8 cellular contexts compared by ENCODE assay signal in genomic region chr12:52032797-52033505, GRCh38.
DNase-seq lines count a peak whose midpoint lies in the region; ATAC-seq lines count a peak whose summit lies in the region.

No MANE protein-coding gene starts in this region.

- ATAC-seq in GM19043 (IDR thresholded peaks at IDR 0.05; ENCODE audit: low read depth, unreplicated experiment) (peak; percentile 95), HG03354 (IDR thresholded peaks at IDR 0.05; ENCODE audit: poor library complexity, severe bottlenecking, unreplicated experiment) (peak; percentile 94)

- DNase-seq in AG20443 (ENCODE audit: low spot score) (peak; percentile 97), NCI-H446 treated with DMSO at 0.1 percent for 48 hours (lab: John Stamatoyannopoulos, UW) (peak; percentile 94), cerebellar nuclear complex (lab: John Stamatoyannopoulos, UW) (peak; percentile 93 to 96), kidney glomerular epithelial cell (lab: John Stamatoyannopoulos, UW) (peak; percentile 82)
- DNase-seq in activated CD4-positive, CD25-positive, alpha-beta regulatory T cell treated with anti-CD3 and anti-CD28 coated beads, Interleukin-2, amount 50 U/mL, for 72 hours = peak; percentile 83
- peak; percentile 84 for DNase-seq in stimulated activated CD4-positive, alpha-beta T cell treated with anti-CD3 and anti-CD28 coated beads, Interleukin-15, amount 100 ng/mL, for 48 hours (ENCODE audit: low read depth in 2 of 2)

Comparison
In these comparisons a context has a peak if more than half of its experiments do, and no peak if none do; other contexts are left out.
1. Peak in every context shown above with its lines: DNase-seq and ATAC-seq.